In the genomic region with DNA sequence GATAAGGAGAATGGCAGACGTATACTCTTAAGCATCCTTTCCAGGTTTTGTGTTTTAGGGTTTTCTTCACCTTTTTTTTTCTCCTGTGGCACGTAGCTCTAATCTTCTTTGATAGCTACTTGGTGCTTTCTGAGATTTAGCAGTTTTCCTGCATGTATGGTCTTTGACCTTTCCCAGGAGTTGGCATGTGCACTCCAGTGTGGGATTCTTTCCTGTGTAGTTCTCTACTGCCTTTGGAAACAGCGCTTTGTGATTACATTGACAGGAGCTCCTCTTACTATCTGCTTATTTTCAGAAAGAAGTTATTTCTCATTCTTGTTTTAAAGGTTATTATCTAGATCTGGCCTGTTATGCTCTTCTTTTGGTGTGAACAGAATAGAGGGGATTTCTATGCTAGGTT, we compare ENCODE assay signal across 16 cellular contexts.
"Had no signal": no experiment of that assay in that cellular context is flagged by ENCODE, and none has a peak within 500 bp of the region (broad histone marks: within the 10 kb centered on the region; RNA-seq: fewer than 3 reads in every experiment).

No MANE protein-coding gene starts in this region.

- H3K27ac ChIP-seq: ascending aorta, lower lobe of right lung, neutrophil, sigmoid colon, WERI-Rb-1 had no signal

- DNase-seq: activated CD4-positive, alpha-beta T cell treated with anti-CD3 and anti-CD28 coated beads for 4 hours; activated CD8-positive, alpha-beta memory T cell treated with anti-CD3 and anti-CD28 coated beads, Interleukin-2, amount 50 U/mL, for 4 hours; activated CD8-positive, alpha-beta T cell treated with anti-CD3 and anti-CD28 coated beads for 36 hours; foreskin melanocyte; lower lobe of right lung; midbrain; naive B cell; posterior cingulate gyrus; sigmoid colon; stimulated activated CD4-positive, alpha-beta T cell treated with anti-CD3 and anti-CD28 coated beads, Interleukin-4, amount 100 ng/mL, for 1 hour; stimulated activated CD8-positive, alpha-beta memory T cell treated with anti-CD3 and anti-CD28 coated beads, Interleukin-4, amount 100 ng/mL, for 48 hours; stimulated activated naive CD8-positive, alpha-beta T cell treated with anti-CD3 and anti-CD28 coated beads, Interleukin-15, Interleukin-2, amounts not matched to agents 100 U/mL and 50 U/mL, for 24 hours; T-helper 1 cell; WERI-Rb-1 had no signal

- H3K4me1 ChIP-seq: ascending aorta had no signal

- H3K9me3 ChIP-seq: neutrophil, sigmoid colon had no signal

- ATAC-seq: activated CD8-positive, alpha-beta T cell treated with anti-CD3 and anti-CD28 coated beads for 36 hours; stimulated activated naive CD8-positive, alpha-beta T cell treated with anti-CD3 and anti-CD28 coated beads, Interleukin-15, Interleukin-2, amounts not matched to agents 100 U/mL and 50 U/mL, for 24 hours had no signal

- H3K27me3 ChIP-seq: ascending aorta, neutrophil, sigmoid colon had no signal

- H3K4me3 ChIP-seq: ascending aorta, lower lobe of right lung, sigmoid colon had no signal

- H3K36me3 ChIP-seq: ascending aorta, lower lobe of right lung, neutrophil, sigmoid colon, WERI-Rb-1 had no signal
